ENCODE assay signal across 1 cellular context in the genomic region with DNA sequence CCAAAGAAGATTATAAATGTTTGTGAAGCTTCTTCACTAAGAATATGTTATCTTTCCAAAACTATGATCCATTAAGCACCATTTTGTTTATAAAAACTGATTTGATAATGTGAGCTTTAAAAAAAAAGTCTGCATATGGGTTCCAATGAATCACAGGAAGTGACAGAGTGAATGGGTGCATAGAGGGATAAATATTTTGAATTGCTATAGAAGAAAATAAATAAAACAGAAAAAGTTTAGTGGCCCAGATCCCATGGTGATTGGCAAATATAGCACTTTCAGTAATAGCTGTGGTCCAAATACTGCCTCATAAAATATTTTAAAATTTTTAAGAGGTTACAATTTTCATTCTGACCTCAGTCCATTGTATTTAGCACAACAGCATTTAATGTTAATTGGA.
TF ChIP-seq lines count a peak whose summit lies in the region.

No MANE protein-coding gene starts in this region.

TF ChIP-seq in endothelial cell of umbilical vein, 7 proteins besides CTCF, POLR2A, EP300 and RAD21:
- TF ChIP-seq FOS (IDR thresholded peaks at IDR 0.05; ENCODE audit: borderline replicate concordance, insufficient read depth, low read length) (peak; percentile 42), POLR2AphosphoS5 (IDR thresholded peaks at IDR 0.05; ENCODE audit: insufficient read depth, low read depth, low read length) (no peak), JUN (IDR thresholded peaks at IDR 0.05; ENCODE audit: borderline replicate concordance, insufficient read depth, insufficient read length, low read depth) (peak; percentile 40), EZH2 (IDR thresholded peaks at IDR 0.05; ENCODE audit: borderline replicate concordance, low read depth, low read length, severe bottlenecking) (no peak), GATA2 (IDR thresholded peaks at IDR 0.05; ENCODE audit: insufficient read depth, insufficient read length, low read depth, low read length) (no peak), MYC (IDR thresholded peaks at IDR 0.05; ENCODE audit: low read depth, low read length) (no peak)
- TF ChIP-seq, protein P1, sequence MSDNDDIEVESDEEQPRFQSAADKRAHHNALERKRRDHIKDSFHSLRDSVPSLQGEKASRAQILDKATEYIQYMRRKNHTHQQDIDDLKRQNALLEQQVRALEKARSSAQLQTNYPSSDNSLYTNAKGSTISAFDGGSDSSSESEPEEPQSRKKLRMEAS (IDR thresholded peaks at IDR 0.05; ENCODE audit: insufficient read depth, insufficient read length) = no peak
